Comparison of ENCODE assay signal across 24 cellular contexts in genomic region chr21:44774972-44775371, GRCh38.
"Had no signal": no experiment of that assay in that cellular context is flagged by ENCODE, and none has a peak within 500 bp of the region (broad histone marks: within the 10 kb centered on the region; RNA-seq: fewer than 3 reads in every experiment).

No MANE protein-coding gene starts in this region.

- DNase-seq: activated CD4-positive, alpha-beta T cell treated with anti-CD3 and anti-CD28 coated beads, Interleukin-2, amount 50 U/mL, for 1 hour; activated gamma-delta T cell treated with Interleukin-2 at 50 U/mL for 16 hours; activated T-cell treated with anti-CD3 and anti-CD28 coated beads, Interleukin-2, amount 50 U/mL, for 1 hour; anterior cingulate cortex; body of pancreas; effector memory CD4-positive, alpha-beta T cell; foreskin melanocyte; hippocampal formation; left ventricle myocardium inferior; midbrain; natural killer cell; nucleus accumbens; sigmoid colon; stimulated activated CD4-positive, alpha-beta T cell treated with anti-CD3 and anti-CD28 coated beads, Interleukin-2, amount 100 ng/mL, for 48 hours; stimulated activated CD8-positive, alpha-beta memory T cell treated with anti-CD3 and anti-CD28 coated beads, Interleukin-4, amount 100 ng/mL, for 48 hours; stimulated activated naive CD4-positive, alpha-beta T cell; T-helper 17 cell had no signal

- FAIRE-seq: endothelial cell of umbilical vein had no signal

- H3K27me3 Mint-ChIP-seq: activated naive CD4-positive, alpha-beta T cell treated with anti-CD3 and anti-CD28 coated beads, Interleukin-2, amount 50 U/mL, for 24 hours; T-helper 17 cell; type B pancreatic cell had no signal

- ATAC-seq: activated CD4-positive, CD25-positive, alpha-beta regulatory T cell treated with anti-CD3 and anti-CD28 coated beads, Interleukin-2, amount 50 U/mL, for 24 hours; body of pancreas; esophagus mucosa; natural killer cell; T-helper 17 cell had no signal

- H3K27ac Mint-ChIP-seq: activated naive CD4-positive, alpha-beta T cell treated with anti-CD3 and anti-CD28 coated beads, Interleukin-2, amount 50 U/mL, for 24 hours; natural killer cell; T-helper 17 cell; type B pancreatic cell had no signal

- H3K27ac ChIP-seq: body of pancreas, left ventricle myocardium inferior, sigmoid colon, thoracic aorta had no signal

- H3K4me3 Mint-ChIP-seq: activated naive CD4-positive, alpha-beta T cell treated with anti-CD3 and anti-CD28 coated beads, Interleukin-2, amount 50 U/mL, for 24 hours; natural killer cell; T-helper 17 cell; type B pancreatic cell had no signal

- H3K4me3 ChIP-seq: body of pancreas, left ventricle myocardium inferior, sigmoid colon, smooth muscle cell, thoracic aorta had no signal

- H3K9me3 Mint-ChIP-seq: activated naive CD4-positive, alpha-beta T cell treated with anti-CD3 and anti-CD28 coated beads, Interleukin-2, amount 50 U/mL, for 24 hours; natural killer cell; type B pancreatic cell had no signal

- H3K9me3 ChIP-seq: body of pancreas, left ventricle myocardium inferior, sigmoid colon, thoracic aorta had no signal

- H3K27me3 ChIP-seq: body of pancreas, sigmoid colon had no signal

- H3K4me2 ChIP-seq: smooth muscle cell had no signal
